Comparison of ENCODE assay signal across 18 cellular contexts in the genomic region with DNA sequence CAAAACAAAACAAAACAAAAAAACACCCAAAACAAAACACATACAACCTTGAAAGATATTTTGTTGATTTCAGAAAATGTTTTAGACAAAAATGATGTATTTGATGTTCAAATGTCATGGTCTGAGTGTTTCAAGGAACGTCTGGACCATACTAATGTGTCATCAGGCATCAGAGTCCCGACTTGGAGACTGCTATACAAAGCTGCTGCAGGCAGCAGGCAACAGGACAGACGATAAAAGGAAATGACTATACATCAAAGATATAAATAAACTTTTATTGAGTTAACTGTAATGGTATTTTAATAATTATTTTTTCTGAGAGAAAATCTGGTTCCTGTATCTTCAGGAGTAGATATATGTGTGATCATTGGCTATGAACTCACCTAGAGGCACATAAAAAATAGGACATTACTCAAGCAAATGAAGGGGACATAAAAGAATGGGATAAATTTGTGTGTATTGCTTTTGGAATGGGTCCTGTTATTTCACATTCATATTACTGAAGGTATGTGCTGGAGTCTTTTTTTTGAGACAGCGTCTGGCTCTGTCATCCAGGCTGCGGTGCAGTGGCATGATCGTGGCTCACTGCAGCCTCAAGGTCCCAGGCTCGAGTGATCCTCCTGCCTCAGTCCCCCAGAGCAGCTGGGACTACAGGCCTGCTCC.
"Had no signal": no experiment of that assay in that cellular context is flagged by ENCODE, and none has a peak within 500 bp of the region (broad histone marks: within the 10 kb centered on the region; RNA-seq: fewer than 3 reads in every experiment).

No MANE protein-coding gene starts in this region.

- H3K9me3 ChIP-seq: gastroesophageal sphincter, sigmoid colon, spleen, upper lobe of left lung had no signal

- DNase-seq: activated B cell treated with CpG ODN at 0.5 μM for 24 hours; activated CD4-positive, alpha-beta T cell treated with anti-CD3 and anti-CD28 coated beads for 48 hours; activated CD8-positive, alpha-beta T cell treated with anti-CD3 and anti-CD28 coated beads for 36 hours; activated effector memory CD4-positive, alpha-beta T cell treated with anti-CD3 and anti-CD28 coated beads, Interleukin-2, amount 50 U/mL, for 16 hours; activated T-cell treated with anti-CD3 and anti-CD28 coated beads, Interleukin-2, amount 50 U/mL, for 4 hours; amniotic stem cell; effector memory CD8-positive, alpha-beta T cell; islet precursor cell; midbrain; sigmoid colon; spleen; stimulated activated CD4-positive, alpha-beta T cell treated with anti-CD3 and anti-CD28 coated beads, Interleukin-1b, Interleukin-23, amount 100 ng/mL, for 48 hours; stimulated activated naive CD8-positive, alpha-beta T cell treated with anti-CD3 and anti-CD28 coated beads, Interleukin-15, amount 100 ng/mL, for 72 hours; T-helper 2 cell; upper lobe of left lung had no signal

- ATAC-seq: activated CD8-positive, alpha-beta T cell treated with anti-CD3 and anti-CD28 coated beads for 36 hours; activated naive CD4-positive, alpha-beta T cell treated with anti-CD3 and anti-CD28 coated beads, Interleukin-2, amount 50 U/mL, for 72 hours; activated T-cell treated with anti-CD3 and anti-CD28 coated beads, Interleukin-2, amount 50 U/mL, for 4 hours; effector memory CD8-positive, alpha-beta T cell; gastroesophageal sphincter; stimulated activated naive CD8-positive, alpha-beta T cell treated with anti-CD3 and anti-CD28 coated beads, Interleukin-15, amount 100 ng/mL, for 72 hours had no signal

- H3K4me3 ChIP-seq: gastroesophageal sphincter, lung, sigmoid colon, spleen, upper lobe of left lung had no signal

- H3K27me3 ChIP-seq: gastroesophageal sphincter, sigmoid colon, spleen, upper lobe of left lung had no signal
